Comparison of ENCODE assay signal across 8 cellular contexts in genomic region chr11:46120361-46120710, GRCh38. TPM values are rescaled to one million over a fixed set of nuclear protein-coding genes. Genes with fewer than 3 reads are reported as not detected.
DNase-seq lines count a peak whose midpoint lies in the region; ATAC-seq, FAIRE-seq and TF ChIP-seq lines count a peak whose summit lies in the region.

No MANE protein-coding gene starts in this region.

- peaks cover 24% of the 10 kb centered on the region; the same call in 2 of the 3 replicates for H3K4me1 Mint-ChIP-seq in GM23338
- H3K4me1 Mint-ChIP-seq in dendritic cell treated with granulocyte-macrophage colony-stimulating factor and Interleukin-4, amounts not matched to agents 40 ng/mL and 50 ng/mL, for 4 days (ENCODE audit: low read depth), result peaks cover 31% of the 10 kb centered on the region

- no peaks in the 10 kb centered on the region for H3K27me3 ChIP-seq in GM23338 (ENCODE audit: insufficient read depth)
- H3K27me3 ChIP-seq in SJCRH30, result no peaks in the 10 kb centered on the region
- H3K27me3 ChIP-seq in mucosa of rectum (ENCODE audit: control insufficient read depth in 2 of 2, insufficient read depth in 2 of 2, low read length in 2 of 2), result no peaks in the 10 kb centered on the region
- H3K27me3 ChIP-seq in vagina, result no peaks in the 10 kb centered on the region

- peaks cover 18% of the 10 kb centered on the region for H3K4me1 ChIP-seq in GM23338 (ENCODE audit: insufficient read depth)
- H3K4me1 ChIP-seq in SJCRH30, result peaks cover 3% of the 10 kb centered on the region; the same call in 1 of the 2 replicates
- peaks cover 2 to 5% of the 10 kb centered on the region in 2 donors for H3K4me1 ChIP-seq in mucosa of rectum (ENCODE audit: control insufficient read depth in 2 of 2, insufficient read depth in 2 of 2, low read length in 2 of 2)
- H3K4me1 ChIP-seq in vagina, result peaks cover 37% of the 10 kb centered on the region

- intact Hi-C loops in dendritic cell treated with granulocyte-macrophage colony-stimulating factor and Interleukin-4, amounts not matched to agents 40 ng/mL and 50 ng/mL, for 4 days (cut with micrococcal nuclease), result loop anchor here (10.0 kb wide), 1 partner anchor 194 kb away; no protein-coding TSS in a partner anchor
- intact Hi-C loops in vagina (cut with DNase I), result loop anchor here (5.0 kb wide), 1 partner anchor 203 kb away; the partner anchor contains the start of gene PEX16

- H3K4me3 ChIP-seq in GM23338, result peak overlapping the region; percentile 64
- peak overlapping the region; percentile 72 for H3K4me3 ChIP-seq in SJCRH30
- H3K4me3 ChIP-seq in mucosa of rectum (ENCODE audit: low read length in 2 of 2), result peak overlapping the region; percentile 78 to 80
- H3K4me3 ChIP-seq in vagina, result peak overlapping the region; percentile 67 to 89

- H3K27ac Mint-ChIP-seq in GM23338, result peak overlapping the region; percentile 96
- peak overlapping the region; percentile 96 for H3K27ac Mint-ChIP-seq in dendritic cell treated with granulocyte-macrophage colony-stimulating factor and Interleukin-4, amounts not matched to agents 40 ng/mL and 50 ng/mL, for 4 days

- no peaks in the 10 kb centered on the region for H3K9me3 ChIP-seq in SJCRH30 (replicated peaks)
- H3K9me3 ChIP-seq in mucosa of rectum (ENCODE audit: control insufficient read depth in 2 of 2, low read length in 2 of 2), result no peaks in the 10 kb centered on the region
- no peaks in the 10 kb centered on the region for H3K9me3 ChIP-seq in vagina

- FAIRE-seq in D721Med (lab: Jason Lieb, UNC), result no peak

- no peaks in the 10 kb centered on the region; the same call in 2 of the 3 replicates for H3K9me3 Mint-ChIP-seq in GM23338
- H3K9me3 Mint-ChIP-seq in dendritic cell treated with granulocyte-macrophage colony-stimulating factor and Interleukin-4, amounts not matched to agents 40 ng/mL and 50 ng/mL, for 4 days, result no peaks in the 10 kb centered on the region

- ATAC-seq in GM23338 (peak; percentile 16), GM19467 (IDR thresholded peaks at IDR 0.05; ENCODE audit: unreplicated experiment) (no peak), GM18498 (IDR thresholded peaks at IDR 0.05; ENCODE audit: unreplicated experiment) (no peak)

- H3K27me3 Mint-ChIP-seq in GM23338 (ENCODE audit: insufficient read depth, low read depth, poor library complexity), result peaks cover 11% of the 10 kb centered on the region
- H3K27me3 Mint-ChIP-seq in dendritic cell treated with granulocyte-macrophage colony-stimulating factor and Interleukin-4, amounts not matched to agents 40 ng/mL and 50 ng/mL, for 4 days, result no peaks in the 10 kb centered on the region

- no peak for TF ChIP-seq POLR2A in vagina (IDR thresholded peaks at IDR 0.05)

- TF ChIP-seq CTCF in GM23338 (conservative IDR thresholded peaks at IDR 0.05; ENCODE audit: low read depth in 2 of 2) (no peak), vagina (IDR thresholded peaks at IDR 0.05) (no peak), D721Med (IDR thresholded peaks at IDR 0.05; ENCODE audit: insufficient read depth, missing control alignments) (no peak)

- peak overlapping the region; percentile 82 for H3K4me2 ChIP-seq in GM23338

- no peaks in the 10 kb centered on the region for H4K20me1 ChIP-seq in GM23338 (replicated peaks; ENCODE audit: insufficient read depth)

- no peak overlapping the region for H2AFZ ChIP-seq in GM23338

- no peaks in the 10 kb centered on the region for H3K9me2 ChIP-seq in GM23338 (ENCODE audit: insufficient read depth)

- DNase-seq in GM23338 (ENCODE audit: low spot score) (no peak), SJCRH30 (no peak), vagina (ENCODE audit: extremely low spot score in 2 of 2) (no peak), D721Med (ENCODE audit: insufficient read length, low spot score) (no peak)

- peaks cover 42% of the 10 kb centered on the region for H3K79me2 ChIP-seq in GM23338 (replicated peaks; ENCODE audit: insufficient read depth)

- peak overlapping the region; percentile 97 for H3K27ac ChIP-seq in GM23338 (ENCODE audit: low read depth)
- no peak overlapping the region for H3K27ac ChIP-seq in SJCRH30
- H3K27ac ChIP-seq in mucosa of rectum (ENCODE audit: low read depth in 2 of 2, low read length in 2 of 2), result peak overlapping the region; percentile 87
- peak overlapping the region; percentile 97 for H3K27ac ChIP-seq in vagina

- peak overlapping the region; percentile 91 for H3K4me3 Mint-ChIP-seq in GM23338
- H3K4me3 Mint-ChIP-seq in dendritic cell treated with granulocyte-macrophage colony-stimulating factor and Interleukin-4, amounts not matched to agents 40 ng/mL and 50 ng/mL, for 4 days, result peak overlapping the region; percentile 96

- no peaks in the 10 kb centered on the region for H3K36me3 Mint-ChIP-seq in GM23338 (ENCODE audit: low read depth)
- H3K36me3 Mint-ChIP-seq in dendritic cell treated with granulocyte-macrophage colony-stimulating factor and Interleukin-4, amounts not matched to agents 40 ng/mL and 50 ng/mL, for 4 days (ENCODE audit: low read depth), result peaks cover 26% of the 10 kb centered on the region

- no peak overlapping the region for H3K9ac ChIP-seq in mucosa of rectum (ENCODE audit: low read depth in 1 of 2, low read length in 2 of 2)

- H3K36me3 ChIP-seq in GM23338 (ENCODE audit: insufficient read depth) (no peaks in the 10 kb centered on the region), SJCRH30 (no peaks in the 10 kb centered on the region), mucosa of rectum (ENCODE audit: control insufficient read depth in 2 of 2, insufficient read depth in 2 of 2, low read length in 2 of 2) (no peaks in the 10 kb centered on the region), vagina (no peaks in the 10 kb centered on the region)

- 0 out of 2 replicates have a peak, but pooled peaks cover 3% of the 10 kb centered on the region for H3F3A ChIP-seq in GM23338 (replicated peaks; ENCODE audit: low read depth)

TF ChIP-seq in GM23338, 12 proteins besides CTCF, POLR2A, EP300 and RAD21 (continues in another document):
- TF ChIP-seq EZH2 (IDR thresholded peaks at IDR 0.05; ENCODE audit: low read depth, unreplicated experiment), result no peak
- TF ChIP-seq ZNF462 (CRISPR knock-in tag; IDR thresholded peaks at IDR 0.05), result no peak
- TF ChIP-seq STAT1 (IDR thresholded peaks at IDR 0.05; ENCODE audit: unreplicated experiment), result no peak
- no peak for TF ChIP-seq JUNB (IDR thresholded peaks at IDR 0.05; ENCODE audit: unreplicated experiment)
- no peak for TF ChIP-seq ZNF331 (CRISPR knock-in tag; IDR thresholded peaks at IDR 0.05; ENCODE audit: low read depth)
- TF ChIP-seq EZH2phosphoT487 (IDR thresholded peaks at IDR 0.05; ENCODE audit: unreplicated experiment), result no peak

RNA-seq across cellular contexts. Expression of gene PHF21A, which starts 0.9 kb away (rescaled TPM):
- 14.2 and 23.6 TPM in 2 replicates for total RNA-seq in GM23338 (2014; rRNA removed; shearing (Covaris generic))
- 18.7 and 21.7 TPM in 2 replicates for polyA plus RNA-seq in GM23338 (2016; fragmentation: Nextera tagmentation; extraction: Ambion mirVana)
- 12.8 and 17.3 TPM in 2 replicates for total RNA-seq in SJCRH30 (2014; rRNA removed; shearing (Covaris generic))
- total RNA-seq in vagina, result 66.8 TPM
